Comparison of ENCODE assay signal across 2 cellular contexts in the genomic region with DNA sequence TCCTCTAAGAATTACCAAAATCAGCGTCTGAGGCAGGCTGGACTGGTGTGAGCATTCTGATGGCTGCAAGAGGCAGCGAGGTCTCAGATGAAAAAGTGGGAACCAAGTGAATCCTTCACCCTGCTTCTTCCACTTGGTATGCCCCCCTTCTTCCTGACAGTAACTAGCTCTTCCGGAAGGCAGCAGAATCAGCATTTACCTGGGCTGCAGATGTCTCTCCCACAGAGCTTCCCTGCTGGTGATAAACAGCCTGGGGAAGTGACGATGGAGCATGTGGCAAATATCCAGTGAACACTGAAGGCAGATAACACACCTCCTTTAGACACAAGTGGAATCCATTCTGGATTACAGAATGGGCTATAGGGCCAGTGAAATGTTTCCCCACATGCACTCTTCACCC.
TF ChIP-seq lines count a peak whose summit lies in the region.

No MANE protein-coding gene starts in this region.

TF ChIP-seq in SK-N-SH, 30 proteins besides CTCF, POLR2A, EP300 and RAD21 (continued from another document):
- TF ChIP-seq, protein P1, sequence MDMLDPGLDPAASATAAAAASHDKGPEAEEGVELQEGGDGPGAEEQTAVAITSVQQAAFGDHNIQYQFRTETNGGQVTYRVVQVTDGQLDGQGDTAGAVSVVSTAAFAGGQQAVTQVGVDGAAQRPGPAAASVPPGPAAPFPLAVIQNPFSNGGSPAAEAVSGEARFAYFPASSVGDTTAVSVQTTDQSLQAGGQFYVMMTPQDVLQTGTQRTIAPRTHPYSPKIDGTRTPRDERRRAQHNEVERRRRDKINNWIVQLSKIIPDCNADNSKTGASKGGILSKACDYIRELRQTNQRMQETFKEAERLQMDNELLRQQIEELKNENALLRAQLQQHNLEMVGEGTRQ (IDR thresholded peaks at IDR 0.05; ENCODE audit: borderline replicate concordance, low read depth, low read length) = no peak

TF ChIP-seq in SK-N-SH treated with all-trans-retinoic acid at 6 μM for 48 hours, 23 proteins besides CTCF, POLR2A, EP300 and RAD21:
- TF ChIP-seq, protein P2, sequence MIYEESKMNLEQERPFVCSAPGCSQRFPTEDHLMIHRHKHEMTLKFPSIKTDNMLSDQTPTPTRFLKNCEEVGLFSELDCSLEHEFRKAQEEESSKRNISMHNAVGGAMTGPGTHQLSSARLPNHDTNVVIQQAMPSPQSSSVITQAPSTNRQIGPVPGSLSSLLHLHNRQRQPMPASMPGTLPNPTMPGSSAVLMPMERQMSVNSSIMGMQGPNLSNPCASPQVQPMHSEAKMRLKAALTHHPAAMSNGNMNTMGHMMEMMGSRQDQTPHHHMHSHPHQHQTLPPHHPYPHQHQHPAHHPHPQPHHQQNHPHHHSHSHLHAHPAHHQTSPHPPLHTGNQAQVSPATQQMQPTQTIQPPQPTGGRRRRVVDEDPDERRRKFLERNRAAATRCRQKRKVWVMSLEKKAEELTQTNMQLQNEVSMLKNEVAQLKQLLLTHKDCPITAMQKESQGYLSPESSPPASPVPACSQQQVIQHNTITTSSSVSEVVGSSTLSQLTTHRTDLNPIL (CRISPR knock-in tag; IDR thresholded peaks at IDR 0.05; ENCODE audit: low read depth) = no peak
- TF ChIP-seq CSDC2 (CRISPR knock-in tag; IDR thresholded peaks at IDR 0.05) (no peak), ZNF565 (CRISPR knock-in tag; conservative IDR thresholded peaks at IDR 0.05; ENCODE audit: low read depth) (no peak), ZC3H10 (CRISPR knock-in tag; IDR thresholded peaks at IDR 0.05) (no peak), ARNTL (CRISPR knock-in tag; IDR thresholded peaks at IDR 0.05; ENCODE audit: borderline replicate concordance, low read depth) (no peak), TCF4 (CRISPR knock-in tag; IDR thresholded peaks at IDR 0.05; ENCODE audit: borderline replicate concordance) (no peak), ZFP30 (CRISPR knock-in tag; IDR thresholded peaks at IDR 0.05) (no peak), ISL1 (CRISPR knock-in tag; IDR thresholded peaks at IDR 0.05) (no peak), RARB (CRISPR knock-in tag; IDR thresholded peaks at IDR 0.05) (no peak), BACH2 (CRISPR knock-in tag; IDR thresholded peaks at IDR 0.05; ENCODE audit: borderline replicate concordance) (no peak), SNAI2 (CRISPR knock-in tag; IDR thresholded peaks at IDR 0.05) (no peak), ZNF70 (CRISPR knock-in tag; IDR thresholded peaks at IDR 0.05) (no peak), TOX (CRISPR knock-in tag; IDR thresholded peaks at IDR 0.05; ENCODE audit: borderline replicate concordance) (no peak), OSR1 (CRISPR knock-in tag; IDR thresholded peaks at IDR 0.05) (no peak), ZFP3 (CRISPR knock-in tag; IDR thresholded peaks at IDR 0.05) (no peak)
- TF ChIP-seq, protein P3, sequence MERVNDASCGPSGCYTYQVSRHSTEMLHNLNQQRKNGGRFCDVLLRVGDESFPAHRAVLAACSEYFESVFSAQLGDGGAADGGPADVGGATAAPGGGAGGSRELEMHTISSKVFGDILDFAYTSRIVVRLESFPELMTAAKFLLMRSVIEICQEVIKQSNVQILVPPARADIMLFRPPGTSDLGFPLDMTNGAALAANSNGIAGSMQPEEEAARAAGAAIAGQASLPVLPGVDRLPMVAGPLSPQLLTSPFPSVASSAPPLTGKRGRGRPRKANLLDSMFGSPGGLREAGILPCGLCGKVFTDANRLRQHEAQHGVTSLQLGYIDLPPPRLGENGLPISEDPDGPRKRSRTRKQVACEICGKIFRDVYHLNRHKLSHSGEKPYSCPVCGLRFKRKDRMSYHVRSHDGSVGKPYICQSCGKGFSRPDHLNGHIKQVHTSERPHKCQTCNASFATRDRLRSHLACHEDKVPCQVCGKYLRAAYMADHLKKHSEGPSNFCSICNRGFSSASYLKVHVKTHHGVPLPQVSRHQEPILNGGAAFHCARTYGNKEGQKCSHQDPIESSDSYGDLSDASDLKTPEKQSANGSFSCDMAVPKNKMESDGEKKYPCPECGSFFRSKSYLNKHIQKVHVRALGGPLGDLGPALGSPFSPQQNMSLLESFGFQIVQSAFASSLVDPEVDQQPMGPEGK (CRISPR knock-in tag; IDR thresholded peaks at IDR 0.05; ENCODE audit: borderline replicate concordance) = no peak
- TF ChIP-seq, protein P4, sequence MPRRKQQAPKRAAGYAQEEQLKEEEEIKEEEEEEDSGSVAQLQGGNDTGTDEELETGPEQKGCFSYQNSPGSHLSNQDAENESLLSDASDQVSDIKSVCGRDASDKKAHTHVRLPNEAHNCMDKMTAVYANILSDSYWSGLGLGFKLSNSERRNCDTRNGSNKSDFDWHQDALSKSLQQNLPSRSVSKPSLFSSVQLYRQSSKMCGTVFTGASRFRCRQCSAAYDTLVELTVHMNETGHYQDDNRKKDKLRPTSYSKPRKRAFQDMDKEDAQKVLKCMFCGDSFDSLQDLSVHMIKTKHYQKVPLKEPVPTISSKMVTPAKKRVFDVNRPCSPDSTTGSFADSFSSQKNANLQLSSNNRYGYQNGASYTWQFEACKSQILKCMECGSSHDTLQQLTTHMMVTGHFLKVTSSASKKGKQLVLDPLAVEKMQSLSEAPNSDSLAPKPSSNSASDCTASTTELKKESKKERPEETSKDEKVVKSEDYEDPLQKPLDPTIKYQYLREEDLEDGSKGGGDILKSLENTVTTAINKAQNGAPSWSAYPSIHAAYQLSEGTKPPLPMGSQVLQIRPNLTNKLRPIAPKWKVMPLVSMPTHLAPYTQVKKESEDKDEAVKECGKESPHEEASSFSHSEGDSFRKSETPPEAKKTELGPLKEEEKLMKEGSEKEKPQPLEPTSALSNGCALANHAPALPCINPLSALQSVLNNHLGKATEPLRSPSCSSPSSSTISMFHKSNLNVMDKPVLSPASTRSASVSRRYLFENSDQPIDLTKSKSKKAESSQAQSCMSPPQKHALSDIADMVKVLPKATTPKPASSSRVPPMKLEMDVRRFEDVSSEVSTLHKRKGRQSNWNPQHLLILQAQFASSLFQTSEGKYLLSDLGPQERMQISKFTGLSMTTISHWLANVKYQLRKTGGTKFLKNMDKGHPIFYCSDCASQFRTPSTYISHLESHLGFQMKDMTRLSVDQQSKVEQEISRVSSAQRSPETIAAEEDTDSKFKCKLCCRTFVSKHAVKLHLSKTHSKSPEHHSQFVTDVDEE (CRISPR knock-in tag; IDR thresholded peaks at IDR 0.05) = no peak
- TF ChIP-seq, protein P5, sequence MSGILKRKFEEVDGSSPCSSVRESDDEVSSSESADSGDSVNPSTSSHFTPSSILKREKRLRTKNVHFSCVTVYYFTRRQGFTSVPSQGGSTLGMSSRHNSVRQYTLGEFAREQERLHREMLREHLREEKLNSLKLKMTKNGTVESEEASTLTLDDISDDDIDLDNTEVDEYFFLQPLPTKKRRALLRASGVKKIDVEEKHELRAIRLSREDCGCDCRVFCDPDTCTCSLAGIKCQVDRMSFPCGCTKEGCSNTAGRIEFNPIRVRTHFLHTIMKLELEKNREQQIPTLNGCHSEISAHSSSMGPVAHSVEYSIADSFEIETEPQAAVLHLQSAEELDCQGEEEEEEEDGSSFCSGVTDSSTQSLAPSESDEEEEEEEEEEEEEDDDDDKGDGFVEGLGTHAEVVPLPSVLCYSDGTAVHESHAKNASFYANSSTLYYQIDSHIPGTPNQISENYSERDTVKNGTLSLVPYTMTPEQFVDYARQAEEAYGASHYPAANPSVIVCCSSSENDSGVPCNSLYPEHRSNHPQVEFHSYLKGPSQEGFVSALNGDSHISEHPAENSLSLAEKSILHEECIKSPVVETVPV (CRISPR knock-in tag; IDR thresholded peaks at IDR 0.05) = no peak
- TF ChIP-seq, protein P6, sequence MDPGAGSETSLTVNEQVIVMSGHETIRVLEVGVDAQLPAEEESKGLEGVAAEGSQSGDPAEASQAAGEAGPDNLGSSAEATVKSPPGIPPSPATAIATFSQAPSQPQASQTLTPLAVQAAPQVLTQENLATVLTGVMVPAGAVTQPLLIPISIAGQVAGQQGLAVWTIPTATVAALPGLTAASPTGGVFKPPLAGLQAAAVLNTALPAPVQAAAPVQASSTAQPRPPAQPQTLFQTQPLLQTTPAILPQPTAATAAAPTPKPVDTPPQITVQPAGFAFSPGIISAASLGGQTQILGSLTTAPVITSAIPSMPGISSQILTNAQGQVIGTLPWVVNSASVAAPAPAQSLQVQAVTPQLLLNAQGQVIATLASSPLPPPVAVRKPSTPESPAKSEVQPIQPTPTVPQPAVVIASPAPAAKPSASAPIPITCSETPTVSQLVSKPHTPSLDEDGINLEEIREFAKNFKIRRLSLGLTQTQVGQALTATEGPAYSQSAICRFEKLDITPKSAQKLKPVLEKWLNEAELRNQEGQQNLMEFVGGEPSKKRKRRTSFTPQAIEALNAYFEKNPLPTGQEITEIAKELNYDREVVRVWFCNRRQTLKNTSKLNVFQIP (CRISPR knock-in tag; IDR thresholded peaks at IDR 0.05; ENCODE audit: borderline replicate concordance, low read depth) = no peak
TF ChIP-seq in SK-N-SH treated with all-trans-retinoic acid at 6 μM for 48 hours: peak in this region for 0.
